ENCODE assay signal across 9 cellular contexts in the genomic region with DNA sequence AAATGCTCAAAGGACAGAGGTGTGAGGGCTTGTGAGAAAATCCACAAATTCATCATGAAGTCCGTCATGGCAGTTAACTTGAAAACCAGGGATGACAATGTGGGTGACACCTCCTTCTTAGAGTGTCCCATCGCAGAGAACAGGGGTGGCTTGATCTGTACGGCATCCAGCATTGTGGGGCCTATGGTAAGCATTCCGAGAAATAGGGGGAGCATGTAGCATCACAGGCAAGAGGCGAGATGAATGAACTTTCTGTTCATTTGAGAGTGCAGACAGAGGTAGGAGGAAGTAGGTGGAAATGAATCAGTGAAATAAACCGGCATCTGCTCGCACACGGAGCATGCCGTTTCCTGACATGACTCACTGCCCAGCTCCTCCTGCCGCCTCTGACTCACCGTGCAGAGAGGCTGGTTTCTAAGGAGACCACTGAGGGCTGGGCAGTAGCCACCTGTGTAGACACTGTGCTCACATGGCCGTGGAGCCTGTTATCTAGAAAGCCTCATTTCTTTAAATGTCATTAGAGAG.
DNase-seq lines count a peak whose midpoint lies in the region; ATAC-seq and FAIRE-seq lines count a peak whose summit lies in the region.
"Had no signal": no experiment of that assay in that cellular context is flagged by ENCODE, and none has a peak within 500 bp of the region (broad histone marks: within the 10 kb centered on the region; RNA-seq: fewer than 3 reads in every experiment).

No MANE protein-coding gene starts in this region.

- no peak for FAIRE-seq in small intestine (lab: Jason Lieb, UNC)
- FAIRE-seq: TTC549 had no signal

- intact Hi-C loops in right cardiac atrium (cut with DNase I): no loop called here

- no peaks in the 10 kb centered on the region for H3K4me1 ChIP-seq in right cardiac atrium (ENCODE audit: control insufficient read depth, insufficient read depth, low read length)
- H3K4me1 ChIP-seq in small intestine (ENCODE audit: control insufficient read depth in 2 of 2, insufficient read depth in 1 of 2, low read depth in 1 of 2, low read length in 1 of 2): no peaks in the 10 kb centered on the region

- H3K4me3 ChIP-seq in right cardiac atrium (ENCODE audit: low read length): no peak overlapping the region
- no peak overlapping the region for H3K4me3 ChIP-seq in small intestine (ENCODE audit: low read depth in 1 of 2, low read length in 2 of 2)

- H3K9me3 ChIP-seq in right cardiac atrium (ENCODE audit: control insufficient read depth, low read length) (no peaks in the 10 kb centered on the region), small intestine (ENCODE audit: control insufficient read depth, low read depth) (no peaks in the 10 kb centered on the region)

- DNase-seq in DMS153 treated with DMSO at 0.1 percent for 48 hours (lab: John Stamatoyannopoulos, UW; ENCODE audit: unreplicated experiment) (peak; percentile 82), NOMO-1 treated with DMSO at 0.1 percent for 48 hours (lab: John Stamatoyannopoulos, UW; ENCODE audit: unreplicated experiment) (peak; percentile 93), right cardiac atrium (peak; percentile 41 to 61 (median 50)), small intestine (peak; percentile 91), 8988T (no peak)

- H3K4me3 Mint-ChIP-seq in activated naive CD8-positive, alpha-beta T cell: no peak overlapping the region

- WGBS in right cardiac atrium: 45% methylated on average over 12 of the region's 12 CpGs
- 4 to 28% (median 4%) methylated on average over 12 of the region's 12 CpGs for WGBS in small intestine, 3 donors

- H3K27ac Mint-ChIP-seq in activated naive CD8-positive, alpha-beta T cell: peak overlapping the region; percentile 42

- peaks cover 27% of the 10 kb centered on the region for H3K27me3 Mint-ChIP-seq in activated naive CD8-positive, alpha-beta T cell

- no peaks in the 10 kb centered on the region for H3K36me3 Mint-ChIP-seq in activated naive CD8-positive, alpha-beta T cell

- peaks cover 5% of the 10 kb centered on the region for H3K4me1 Mint-ChIP-seq in activated naive CD8-positive, alpha-beta T cell (ENCODE audit: low read depth)

- ATAC-seq in GM19455 (IDR thresholded peaks at IDR 0.05; ENCODE audit: unreplicated experiment) (peak; percentile 99), HG03442 (IDR thresholded peaks at IDR 0.05; ENCODE audit: unreplicated experiment) (peak; percentile 100), right cardiac atrium (peak; percentile 90 to 98)

- H3K27me3 ChIP-seq in right cardiac atrium (ENCODE audit: control insufficient read depth, insufficient read depth) (no peaks in the 10 kb centered on the region), small intestine (ENCODE audit: control insufficient read depth in 2 of 2, insufficient read depth in 2 of 2, low read length in 2 of 2) (no peaks in the 10 kb centered on the region)

- H3K9me3 Mint-ChIP-seq in activated naive CD8-positive, alpha-beta T cell (ENCODE audit: low read depth): peaks cover 4% of the 10 kb centered on the region

- H3K36me3 ChIP-seq in small intestine (ENCODE audit: control insufficient read depth in 2 of 2, insufficient read depth in 2 of 2, low read length in 2 of 2): no peaks in the 10 kb centered on the region

- H3K27ac ChIP-seq in right cardiac atrium (ENCODE audit: low read length) (no peak overlapping the region), small intestine (ENCODE audit: low read depth in 1 of 2, low read length in 1 of 2) (peak overlapping the region in 1 of 2 donors; percentile 76)
